29 cellular contexts compared by ENCODE assay signal in genomic region chr17:38994026-38994425, GRCh38. TPM values are rescaled to one million over a fixed set of nuclear protein-coding genes. Genes with fewer than 3 reads are reported as not detected.
DNase-seq lines count a peak whose midpoint lies in the region; ATAC-seq and TF ChIP-seq lines count a peak whose summit lies in the region.
"Had no signal": no experiment of that assay in that cellular context is flagged by ENCODE, and none has a peak within 500 bp of the region (broad histone marks: within the 10 kb centered on the region; RNA-seq: fewer than 3 reads in every experiment).

No MANE protein-coding gene starts in this region.

- intact Hi-C loops in OCI-LY7 (cut with micrococcal nuclease; ENCODE audit: unreplicated experiment), result no loop called here

- peaks cover 3% of the 10 kb centered on the region for H3K4me1 ChIP-seq in OCI-LY7 (ENCODE audit: insufficient read depth, low read length, poor library complexity, severe bottlenecking)
- H3K4me1 ChIP-seq: BE2C, HAP-1, Peyer's patch had no signal

- no peak overlapping the region for H3K4me3 ChIP-seq in OCI-LY7 (ENCODE audit: low read depth, low read length, poor library complexity, severe bottlenecking)
- H3K4me3 ChIP-seq: HAP-1, Peyer's patch had no signal

- DNase-seq in NCI-H1105 treated with DMSO at 0.1 percent for 48 hours (lab: John Stamatoyannopoulos, UW) (peak; percentile 8), NCI-H1105 (lab: John Stamatoyannopoulos, UW) (no peak), DMS79 (lab: John Stamatoyannopoulos, UW) (peak; percentile 6), NCI-H2107 treated with DMSO at 0.1 percent for 48 hours (lab: John Stamatoyannopoulos, UW; ENCODE audit: unreplicated experiment) (peak; percentile 93), OCI-LY7 (ENCODE audit: low spot score) (no peak)
- DNase-seq in activated CD8-positive, alpha-beta memory T cell treated with anti-CD3 and anti-CD28 coated beads, Interleukin-2, amount 50 U/mL, for 48 hours, result no peak
- DNase-seq in activated CD8-positive, alpha-beta memory T cell treated with anti-CD3 and anti-CD28 coated beads, Interleukin-2, amount 10 ng/mL, durations not matched to agents 7 days and 5 days, result no peak
- DNase-seq: 8988T; ACHN; BE2C; CD8-positive, alpha-beta memory T cell; DMS 273 treated with DMSO at 0.1 percent for 48 hours; GOT3; HFFc6; NCI-H1048; NCI-H1436; NCI-H187 treated with DMSO at 0.1 percent for 48 hours; NCI-H446 treated with DMSO at 0.1 percent for 48 hours; NCI-H526; OCI-M1; Peyer's patch; SHP77 treated with DMSO at 0.1 percent for 48 hours; T-helper 1 cell had no signal

- ATAC-seq in GM21786 (IDR thresholded peaks at IDR 0.05; ENCODE audit: unreplicated experiment), result no peak
- no peak for ATAC-seq in activated CD8-positive, alpha-beta memory T cell treated with anti-CD3 and anti-CD28 coated beads, Interleukin-2, amount 10 ng/mL, durations not matched to agents 7 days and 5 days

- TF ChIP-seq CTCF in OCI-LY7 (conservative IDR thresholded peaks at IDR 0.05; ENCODE audit: low read length), result no peak

- H3K36me3 ChIP-seq in OCI-LY7 (ENCODE audit: insufficient read depth, low read length), result no peaks in the 10 kb centered on the region
- H3K36me3 ChIP-seq: BE2C, HAP-1, Peyer's patch had no signal

- no peak overlapping the region for H3K4me3 Mint-ChIP-seq in activated CD8-positive, alpha-beta memory T cell treated with anti-CD3 and anti-CD28 coated beads, Interleukin-2, amount 10 ng/mL, durations not matched to agents 7 days and 5 days
- H3K4me3 Mint-ChIP-seq: CD14-positive monocyte; CD8-positive, alpha-beta memory T cell; HFFc6 had no signal

- H3K36me3 Mint-ChIP-seq in activated CD8-positive, alpha-beta memory T cell treated with anti-CD3 and anti-CD28 coated beads, Interleukin-2, amount 10 ng/mL, durations not matched to agents 7 days and 5 days, result peaks cover 3% of the 10 kb centered on the region

- H3K27me3 Mint-ChIP-seq in activated CD8-positive, alpha-beta memory T cell treated with anti-CD3 and anti-CD28 coated beads, Interleukin-2, amount 10 ng/mL, durations not matched to agents 7 days and 5 days, result peaks cover 4% of the 10 kb centered on the region

- no peaks in the 10 kb centered on the region for H3K79me2 ChIP-seq in OCI-LY7 (ENCODE audit: insufficient read depth, low read depth, low read length)

- H3K27ac ChIP-seq in OCI-LY7 (ENCODE audit: low read depth, low read length, poor library complexity, severe bottlenecking), result no peak overlapping the region
- H3K27ac ChIP-seq: HL-60, KMS-11, Peyer's patch had no signal

- no TSS peak for BruUV-seq in OCI-LY7 (replicated peaks; lab: Mats Ljungman, UMichigan)

- CTCF ChIA-PET in OCI-LY7 (lab: Charles Lee; ENCODE audit: unreplicated experiment), result no interaction called here
- CTCF ChIA-PET in activated CD8-positive, alpha-beta memory T cell treated with anti-CD3 and anti-CD28 coated beads, Interleukin-2, amount 10 ng/mL, durations not matched to agents 7 days and 5 days (lab: Charles Lee), result interaction anchor here (2.3 kb wide), 1 partner anchor 11 kb away, joined by 6 read pairs; no protein-coding TSS in a partner anchor

- H3K4me1 Mint-ChIP-seq in activated CD8-positive, alpha-beta memory T cell treated with anti-CD3 and anti-CD28 coated beads, Interleukin-2, amount 10 ng/mL, durations not matched to agents 7 days and 5 days, result no peaks in the 10 kb centered on the region
- H3K4me1 Mint-ChIP-seq: CD8-positive, alpha-beta memory T cell; IgD-negative memory B cell had no signal

- H3K9me2 ChIP-seq in OCI-LY7 (ENCODE audit: insufficient read depth, low read length), result no peaks in the 10 kb centered on the region

- H3K27ac Mint-ChIP-seq in activated CD8-positive, alpha-beta memory T cell treated with anti-CD3 and anti-CD28 coated beads, Interleukin-2, amount 10 ng/mL, durations not matched to agents 7 days and 5 days, result no peak overlapping the region
- H3K27ac Mint-ChIP-seq: CD8-positive, alpha-beta memory T cell; HFFc6; IgD-negative memory B cell had no signal

- H3K9me3 Mint-ChIP-seq in activated CD8-positive, alpha-beta memory T cell treated with anti-CD3 and anti-CD28 coated beads, Interleukin-2, amount 10 ng/mL, durations not matched to agents 7 days and 5 days (ENCODE audit: low read depth), result peaks cover 17% of the 10 kb centered on the region

- no peaks in the 10 kb centered on the region for H4K20me1 ChIP-seq in OCI-LY7 (ENCODE audit: insufficient read depth, low read length)

- H3K4me2 ChIP-seq in OCI-LY7 (ENCODE audit: low read length), result peak overlapping the region; percentile 15; the same call in 1 of the 2 replicates
- H3K4me2 ChIP-seq: KMS-11 had no signal

- H2AFZ ChIP-seq in OCI-LY7 (ENCODE audit: low read length), result no peak overlapping the region

- peaks cover 17% of the 10 kb centered on the region for H3K9me3 ChIP-seq in OCI-LY7 (ENCODE audit: low read length)

- POLR2A ChIA-PET in OCI-LY7 (lab: Charles Lee), result interaction anchor here (0.6 kb wide), 1 partner anchor 10 kb away, joined by 3 read pairs; no protein-coding TSS in a partner anchor

RNA-seq across cellular contexts. Expression of gene FBXO47, which starts 26.8 kb away (rescaled TPM):
- total RNA-seq in OCI-LY7 (2014; rRNA removed; shearing (Covaris generic)), result not detected in 2 replicates
- 0.13 and 0.15 TPM in 2 replicates for total RNA-seq in OCI-LY7 (2022)
- total RNA-seq in activated CD8-positive, alpha-beta memory T cell treated with anti-CD3 and anti-CD28 coated beads, Interleukin-2, amount 10 ng/mL, durations not matched to agents 7 days and 5 days, result under 1 TPM in 1 of 2 experiments, not detected in 1; 0.18 TPM
- total RNA-seq: CD8-positive, alpha-beta memory T cell; HFFc6; Peyer's patch had no signal

Comparison
In these comparisons a context has a peak if more than half of its experiments do, and no peak if none do; other contexts are left out.
1. DNase-seq: peak in NCI-H1105 treated with DMSO at 0.1 percent for 48 hours (single experiment), DMS79 (single experiment) and NCI-H2107 treated with DMSO at 0.1 percent for 48 hours (single experiment); none in NCI-H1105 (single experiment), OCI-LY7 (single experiment), activated CD8-positive, alpha-beta memory T cell treated with anti-CD3 and anti-CD28 coated beads, Interleukin-2, amount 50 U/mL, for 48 hours (single experiment) and activated CD8-positive, alpha-beta memory T cell treated with anti-CD3 and anti-CD28 coated beads, Interleukin-2, amount 10 ng/mL, durations not matched to agents 7 days and 5 days (single experiment).